In the genomic region with DNA sequence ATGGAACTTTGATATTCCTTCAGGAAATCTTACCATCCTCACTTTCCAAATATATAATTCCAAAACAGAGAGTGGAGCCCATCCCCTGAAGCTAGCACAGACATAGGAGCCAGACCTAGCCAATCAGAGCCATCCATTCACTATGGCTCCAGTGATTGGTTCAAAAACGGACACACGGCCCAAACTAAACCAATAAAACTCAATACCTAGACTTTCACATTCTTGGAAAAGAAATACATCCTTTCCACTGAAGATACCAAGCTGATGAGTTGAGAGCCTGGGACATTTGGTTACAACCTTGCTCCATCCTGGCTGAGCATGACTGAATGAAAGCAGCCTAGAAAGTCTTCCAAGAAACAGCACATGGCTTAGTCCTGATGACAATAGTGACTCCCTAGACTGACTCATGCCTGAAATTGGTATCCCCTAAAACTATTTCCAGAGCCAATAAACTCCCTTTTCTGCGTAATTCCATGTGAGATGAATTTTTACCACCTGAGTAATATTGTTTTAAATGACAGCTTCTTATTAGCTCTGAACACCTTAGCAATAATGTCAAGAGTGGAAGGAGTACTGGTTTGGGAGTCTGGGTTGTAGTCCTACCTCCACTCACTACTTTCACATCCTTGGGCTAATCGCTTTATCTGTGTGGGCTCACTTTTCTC, we compare ENCODE assay signal across 27 cellular contexts.
DNase-seq lines count a peak whose midpoint lies in the region; ATAC-seq, FAIRE-seq and TF ChIP-seq lines count a peak whose summit lies in the region.
"Had no signal": no experiment of that assay in that cellular context is flagged by ENCODE, and none has a peak within 500 bp of the region (broad histone marks: within the 10 kb centered on the region; RNA-seq: fewer than 3 reads in every experiment).

No MANE protein-coding gene starts in this region.

- POLR2A ChIA-PET in HepG2 (lab: Yijun Ruan, JAX): no interaction called here

- H3K27ac ChIP-seq in liver (ENCODE audit: low read depth in 1 of 2, low read length in 2 of 2) (peak overlapping the region; percentile 48 to 52), HepG2 (ENCODE audit: extremely low read length, insufficient read depth, low read length) (no peak overlapping the region), colonic mucosa (peak overlapping the region; percentile 10), right lobe of liver (peak overlapping the region in 2 of 3 donors; percentile 28 to 40)
- H3K27ac ChIP-seq: 22Rv1, breast epithelium, coronary artery, RWPE1 had no signal

- ATAC-seq in HepG2 (no peak), right lobe of liver (no peak), GM19023 (IDR thresholded peaks at IDR 0.05; ENCODE audit: unreplicated experiment) (no peak)
- ATAC-seq: activated CD8-positive, alpha-beta memory T cell treated with anti-CD3 and anti-CD28 coated beads, Interleukin-2, amount 10 ng/mL, durations not matched to agents 7 days and 5 days; esophagus mucosa; left colon; T-helper 17 cell had no signal

- TF ChIP-seq POLR2A in HepG2 (IDR thresholded peaks at IDR 0.05; ENCODE audit: insufficient read depth in 1 of 2, low read depth in 2 of 2, low read length in 2 of 2) (no peak), right lobe of liver (IDR thresholded peaks at IDR 0.05) (no peak)

- H3K36me3 ChIP-seq in liver (ENCODE audit: control insufficient read depth in 4 of 4, insufficient read depth in 3 of 4, low read depth in 1 of 4, low read length in 3 of 4) (no peaks in the 10 kb centered on the region), HepG2 (replicated peaks in 1 of 2; ENCODE audit: control insufficient read depth in 1 of 2, insufficient read depth in 2 of 2, low read length in 2 of 2) (no peaks in the 10 kb centered on the region), colonic mucosa (no peaks in the 10 kb centered on the region), right lobe of liver (no peaks in the 10 kb centered on the region)
- H3K36me3 ChIP-seq: BE2C, breast epithelium had no signal

- H3K9ac ChIP-seq in liver (ENCODE audit: low read depth in 1 of 2, low read length in 2 of 2) (peak overlapping the region in 1 of 2 donors; percentile 40), HepG2 (ENCODE audit: insufficient read depth, low read depth, low read length) (no peak overlapping the region), colonic mucosa (ENCODE audit: low read depth in 2 of 2, low read length in 2 of 2) (no peak overlapping the region)

- TF ChIP-seq RAD21 in liver (IDR thresholded peaks at IDR 0.05) (no peak), HepG2 (CRISPR knock-in tag; IDR thresholded peaks at IDR 0.05) (no peak)

- H3K79me2 ChIP-seq in HepG2 (ENCODE audit: insufficient read depth, low read length): no peaks in the 10 kb centered on the region

- intact Hi-C loops in HepG2 (cut with micrococcal nuclease; ENCODE audit: unreplicated experiment) (no loop called here), colonic mucosa (cut with DNase I) (no loop called here), right lobe of liver (cut with DNase I) (no loop called here)

- H3K4me3 ChIP-seq in liver (ENCODE audit: low read depth in 1 of 3, low read length in 3 of 3): no peak overlapping the region
- H3K4me3 ChIP-seq in HepG2 (replicated peaks in 1 of 3; ENCODE audit: insufficient read depth in 1 of 3, low read depth in 2 of 3, low read length in 3 of 3): no peak overlapping the region
- no peak overlapping the region for H3K4me3 ChIP-seq in colonic mucosa
- no peak overlapping the region for H3K4me3 ChIP-seq in right lobe of liver
- H3K4me3 ChIP-seq: breast epithelium, coronary artery had no signal

- in situ Hi-C loops in HepG2 (cut with HindIII; ENCODE audit: extremely low pct_ligation_motif_present, low pct_unique_long_range_greater_than_20kb): no loop called here

- no peaks in the 10 kb centered on the region for H3K27me3 ChIP-seq in liver (ENCODE audit: control insufficient read depth in 4 of 4, insufficient read depth in 4 of 4, low read length in 3 of 4)
- H3K27me3 ChIP-seq in HepG2 (ENCODE audit: control insufficient read depth in 1 of 2, insufficient read depth in 2 of 2, low read length in 2 of 2): no peaks in the 10 kb centered on the region; a peak in 1 of 5 replicates
- H3K27me3 ChIP-seq in colonic mucosa: no peaks in the 10 kb centered on the region
- no peaks in the 10 kb centered on the region for H3K27me3 ChIP-seq in right lobe of liver
- H3K27me3 ChIP-seq: BE2C, breast epithelium had no signal

- FAIRE-seq in HepG2 (lab: Jason Lieb, UNC) (no peak), frontal cortex (lab: Jason Lieb, UNC) (no peak)

- TF ChIP-seq CTCF in liver (IDR thresholded peaks at IDR 0.05; ENCODE audit: low read depth, low read length, missing input control) (no peak), HepG2 (CRISPR knock-in tag; IDR thresholded peaks at IDR 0.05) (no peak), colonic mucosa (IDR thresholded peaks at IDR 0.05) (no peak), right lobe of liver (IDR thresholded peaks at IDR 0.05) (no peak)

- H2AFZ ChIP-seq in HepG2 (ENCODE audit: low read length): no peak overlapping the region

- BruUV-seq in HepG2 (replicated peaks; lab: Mats Ljungman, UMichigan): no TSS peak

- no peak overlapping the region for H3K4me2 ChIP-seq in HepG2 (ENCODE audit: low read depth, low read length)

- no peak for DNase-seq in HepG2 (ENCODE audit: low spot score)
- DNase-seq in colonic mucosa: no peak
- no peak for DNase-seq in right lobe of liver
- DNase-seq in activated CD8-positive, alpha-beta memory T cell treated with anti-CD3 and anti-CD28 coated beads, Interleukin-2, amount 50 U/mL, for 48 hours: no peak
- no peak for DNase-seq in frontal cortex (ENCODE audit: low spot score in 2 of 2)
- no peak for DNase-seq in SW 1271 (lab: John Stamatoyannopoulos, UW)
- DNase-seq: activated CD4-positive, alpha-beta T cell treated with anti-CD3 and anti-CD28 coated beads, Interleukin-2, amount 10 ng/mL, durations not matched to agents 24 days and 14 days; activated CD8-positive, alpha-beta memory T cell treated with anti-CD3 and anti-CD28 coated beads, Interleukin-2, amount 10 ng/mL, durations not matched to agents 7 days and 5 days; activated naive CD4-positive, alpha-beta T cell treated with anti-CD3 and anti-CD28 coated beads, Interleukin-2, amount 10 ng/mL, durations not matched to agents 7 days and 5 days; amniotic stem cell; BE2C; DMS79 treated with DMSO at 0.1 percent for 48 hours; left colon; naive B cell; NCI-H1105; NCI-H2029; NCI-H226; stimulated activated CD4-positive, alpha-beta T cell treated with anti-CD3 and anti-CD28 coated beads, Interleukin-4, amount 100 ng/mL, for 4 hours; stimulated activated naive CD4-positive, alpha-beta T cell treated with Interleukin-2 at 50 U/mL for 16 hours; T-helper 17 cell had no signal

- CTCF ChIA-PET in HepG2 (lab: Yijun Ruan, JAX; ENCODE audit: low intra/inter-chr PET ratio, low total read pairs): no interaction called here

- no peak for TF ChIP-seq EP300 in HepG2 (IDR thresholded peaks at IDR 0.05; ENCODE audit: low read depth in 2 of 2, low read length in 2 of 2)
- no peak for TF ChIP-seq EP300 in HepG2 (CRISPR knock-in tag; IDR thresholded peaks at IDR 0.05; ENCODE audit: borderline replicate concordance)

- no peaks in the 10 kb centered on the region for H3K9me3 ChIP-seq in liver (ENCODE audit: control insufficient read depth in 4 of 4, low read length in 3 of 4)
- H3K9me3 ChIP-seq in HepG2 (ENCODE audit: low read length): no peaks in the 10 kb centered on the region
- H3K9me3 ChIP-seq in colonic mucosa: no peaks in the 10 kb centered on the region
- no peaks in the 10 kb centered on the region for H3K9me3 ChIP-seq in right lobe of liver
- H3K9me3 ChIP-seq: BE2C, breast epithelium had no signal

- 95% methylated on average over 4 of the region's 4 CpGs for WGBS in liver
- WGBS in HepG2 (ENCODE audit: low lambda C conversion rate): 33% methylated on average over 4 of the region's 4 CpGs
- 94% methylated on average over 4 of the region's 4 CpGs for WGBS in right lobe of liver (ENCODE audit: insufficient coverage, low coverage, low lambda C conversion rate, missing lambda C conversion rate)

- H4K20me1 ChIP-seq in HepG2 (ENCODE audit: insufficient read depth, low read length): no peaks in the 10 kb centered on the region

- peaks cover 0 to 16% (median 9%) of the 10 kb centered on the region in 4 donors for H3K4me1 ChIP-seq in liver (ENCODE audit: control insufficient read depth in 4 of 4, insufficient read depth in 4 of 4, low read length in 3 of 4)
- peaks cover 28% of the 10 kb centered on the region for H3K4me1 ChIP-seq in HepG2 (ENCODE audit: insufficient read depth, low read length)
- H3K4me1 ChIP-seq in colonic mucosa: no peaks in the 10 kb centered on the region
- H3K4me1 ChIP-seq in right lobe of liver: peaks cover 0 to 11% (median 0%) of the 10 kb centered on the region in 4 donors
- H3K4me1 ChIP-seq: BE2C, breast epithelium had no signal

TF ChIP-seq in liver, 16 proteins besides CTCF, POLR2A, EP300 and RAD21 (continues in another document):
- TF ChIP-seq GABPA (IDR thresholded peaks at IDR 0.05 in 1 of 2, conservative IDR thresholded peaks at IDR 0.05 in 1 of 2) (no peak), EGR1 (IDR thresholded peaks at IDR 0.05; ENCODE audit: low read depth in 2 of 2) (no peak), NR2F2 (IDR thresholded peaks at IDR 0.05) (no peak)
- TF ChIP-seq, protein P1, sequence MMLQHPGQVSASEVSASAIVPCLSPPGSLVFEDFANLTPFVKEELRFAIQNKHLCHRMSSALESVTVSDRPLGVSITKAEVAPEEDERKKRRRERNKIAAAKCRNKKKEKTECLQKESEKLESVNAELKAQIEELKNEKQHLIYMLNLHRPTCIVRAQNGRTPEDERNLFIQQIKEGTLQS (IDR thresholded peaks at IDR 0.05): no peak

TF ChIP-seq in HepG2, 621 proteins besides CTCF, POLR2A, EP300 and RAD21:
- TF ChIP-seq XRCC5 (optimal IDR thresholded peaks at IDR 0.05; ENCODE audit: low read length): no peak
- no peak for TF ChIP-seq SMC3 (IDR thresholded peaks at IDR 0.05; ENCODE audit: low read length)
- no peak for TF ChIP-seq ERF (CRISPR knock-in tag; IDR thresholded peaks at IDR 0.05)
